ENCODE assay signal across 8 cellular contexts in the genomic region with DNA sequence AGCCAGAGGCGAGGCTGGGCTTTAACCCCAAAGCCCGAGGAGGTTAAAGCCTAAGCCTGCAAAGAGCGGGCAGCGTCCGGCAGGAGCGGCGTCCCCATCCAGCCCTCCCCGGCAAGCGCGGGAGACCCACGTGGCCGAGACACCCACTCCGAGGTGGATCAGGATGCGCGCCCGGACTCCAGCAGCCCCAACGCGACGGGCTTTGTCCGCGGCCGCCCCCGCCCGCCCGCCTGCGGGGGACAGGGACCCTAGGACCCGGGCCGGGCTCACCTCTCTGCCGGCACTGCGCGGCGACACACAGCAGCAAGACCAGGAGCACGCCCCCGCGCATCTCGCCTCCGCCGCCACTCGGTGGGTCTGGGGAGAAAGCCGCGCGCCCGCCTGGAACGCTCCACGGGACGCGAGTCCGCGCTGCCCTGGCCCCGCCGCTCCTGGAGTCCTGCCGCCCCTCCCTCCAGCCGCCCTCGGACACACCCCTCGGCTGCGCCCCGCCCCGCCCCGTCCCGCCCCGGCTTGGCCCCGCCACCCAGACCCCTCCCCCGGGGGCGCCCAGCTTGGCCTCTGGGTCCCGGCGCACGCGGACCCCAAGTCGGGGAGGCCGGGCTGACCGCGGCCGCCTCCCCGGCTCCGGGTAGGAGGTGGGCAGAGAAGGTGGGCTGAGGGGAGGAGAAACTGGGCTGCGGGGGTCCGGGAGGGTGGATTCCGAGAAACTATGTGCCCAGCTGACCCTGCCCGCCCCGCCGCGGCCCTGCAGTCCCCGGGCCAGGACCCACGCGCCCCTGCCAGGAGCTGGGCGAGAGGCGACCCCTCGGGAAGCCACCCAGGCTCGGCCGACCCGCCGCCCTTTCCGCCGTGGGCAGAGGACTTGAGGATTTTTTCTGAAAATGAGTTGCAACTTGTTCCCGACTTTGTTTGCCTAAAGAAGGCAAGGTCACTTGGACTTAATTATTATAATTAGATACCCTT. TPM values are rescaled to one million over a fixed set of nuclear protein-coding genes. Genes with fewer than 3 reads are reported as not detected.
A peak's percentile ranks its signal among the peaks of the same experiment; 100 is the strongest.
DNase-seq lines count a peak whose midpoint lies in the region; ATAC-seq and TF ChIP-seq lines count a peak whose summit lies in the region.

A gene with protein sequence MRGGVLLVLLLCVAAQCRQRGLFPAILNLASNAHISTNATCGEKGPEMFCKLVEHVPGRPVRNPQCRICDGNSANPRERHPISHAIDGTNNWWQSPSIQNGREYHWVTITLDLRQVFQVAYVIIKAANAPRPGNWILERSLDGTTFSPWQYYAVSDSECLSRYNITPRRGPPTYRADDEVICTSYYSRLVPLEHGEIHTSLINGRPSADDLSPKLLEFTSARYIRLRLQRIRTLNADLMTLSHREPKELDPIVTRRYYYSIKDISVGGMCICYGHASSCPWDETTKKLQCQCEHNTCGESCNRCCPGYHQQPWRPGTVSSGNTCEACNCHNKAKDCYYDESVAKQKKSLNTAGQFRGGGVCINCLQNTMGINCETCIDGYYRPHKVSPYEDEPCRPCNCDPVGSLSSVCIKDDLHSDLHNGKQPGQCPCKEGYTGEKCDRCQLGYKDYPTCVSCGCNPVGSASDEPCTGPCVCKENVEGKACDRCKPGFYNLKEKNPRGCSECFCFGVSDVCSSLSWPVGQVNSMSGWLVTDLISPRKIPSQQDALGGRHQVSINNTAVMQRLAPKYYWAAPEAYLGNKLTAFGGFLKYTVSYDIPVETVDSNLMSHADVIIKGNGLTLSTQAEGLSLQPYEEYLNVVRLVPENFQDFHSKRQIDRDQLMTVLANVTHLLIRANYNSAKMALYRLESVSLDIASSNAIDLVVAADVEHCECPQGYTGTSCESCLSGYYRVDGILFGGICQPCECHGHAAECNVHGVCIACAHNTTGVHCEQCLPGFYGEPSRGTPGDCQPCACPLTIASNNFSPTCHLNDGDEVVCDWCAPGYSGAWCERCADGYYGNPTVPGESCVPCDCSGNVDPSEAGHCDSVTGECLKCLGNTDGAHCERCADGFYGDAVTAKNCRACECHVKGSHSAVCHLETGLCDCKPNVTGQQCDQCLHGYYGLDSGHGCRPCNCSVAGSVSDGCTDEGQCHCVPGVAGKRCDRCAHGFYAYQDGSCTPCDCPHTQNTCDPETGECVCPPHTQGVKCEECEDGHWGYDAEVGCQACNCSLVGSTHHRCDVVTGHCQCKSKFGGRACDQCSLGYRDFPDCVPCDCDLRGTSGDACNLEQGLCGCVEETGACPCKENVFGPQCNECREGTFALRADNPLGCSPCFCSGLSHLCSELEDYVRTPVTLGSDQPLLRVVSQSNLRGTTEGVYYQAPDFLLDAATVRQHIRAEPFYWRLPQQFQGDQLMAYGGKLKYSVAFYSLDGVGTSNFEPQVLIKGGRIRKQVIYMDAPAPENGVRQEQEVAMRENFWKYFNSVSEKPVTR (N-terminal part only) (minus strand): TSS at position 408 of the 966 bp plus-strand sequence. CDS start 77 bp downstream, at position 331.

- DNase-seq in DMS53 (lab: John Stamatoyannopoulos, UW) (peak; percentile 84), DMS53 treated with DMSO at 0.1 percent for 48 hours (lab: John Stamatoyannopoulos, UW; ENCODE audit: unreplicated experiment) (no peak), ascending aorta (ENCODE audit: low spot score in 2 of 2) (no peak), stomach (no peak)
- no peak for DNase-seq in activated CD4-positive, CD25-positive, alpha-beta regulatory T cell treated with anti-CD3 and anti-CD28 coated beads, Interleukin-2, amount 50 U/mL, for 72 hours

- 3 to 6% (median 5%) methylated on average over 29 to 88 of the region's 95 CpGs for WGBS in stomach, 5 donors

- H3K4me1 ChIP-seq in ascending aorta (peaks cover 14 to 18% of the 10 kb centered on the region in 2 donors), iPS-20b (ENCODE audit: insufficient read depth, low read length) (peaks cover 5% of the 10 kb centered on the region), stomach (peaks cover 19 to 25% (median 23%) of the 10 kb centered on the region in 4 donors)

- H3K27me3 ChIP-seq in ascending aorta (peaks cover 12% of the 10 kb centered on the region), iPS-20b (ENCODE audit: insufficient read depth, low read length) (peaks cover 12% of the 10 kb centered on the region), stomach (peaks cover 13 to 73% (median 30%) of the 10 kb centered on the region in 3 donors)

- H3K4me3 ChIP-seq in ascending aorta (peak within 1 kb of the TSS; percentile 52 to 67), iPS-20b (ENCODE audit: low read length) (peak within 1 kb of the TSS; percentile 70), stomach (peak within 1 kb of the TSS; percentile 32 to 56 (median 48))

- ATAC-seq in GM21526 (IDR thresholded peaks at IDR 0.05; ENCODE audit: low FRiP score, unreplicated experiment) = no peak
- ATAC-seq in GM18867 (IDR thresholded peaks at IDR 0.05; ENCODE audit: unreplicated experiment) = no peak

- no peak for TF ChIP-seq CTCF in ascending aorta (IDR thresholded peaks at IDR 0.05)
- TF ChIP-seq CTCF in stomach (IDR thresholded peaks at IDR 0.05) = no peak

- intact Hi-C loops in ascending aorta (cut with DNase I) (loop anchor here (10.0 kb wide), 1 partner anchor 53 kb away; no protein-coding TSS in a partner anchor), stomach (cut with DNase I; ENCODE audit: low total_unique reads) (no loop called here)

- no peak for TF ChIP-seq EP300 in stomach (IDR thresholded peaks at IDR 0.05)

- no peaks in the 10 kb centered on the region for H3K9me3 ChIP-seq in ascending aorta
- no peaks in the 10 kb centered on the region for H3K9me3 ChIP-seq in iPS-20b (ENCODE audit: insufficient read depth, low read depth, low read length)
- H3K9me3 ChIP-seq in stomach = no peaks in the 10 kb centered on the region

- TF ChIP-seq POLR2A in stomach (IDR thresholded peaks at IDR 0.05) = no peak

- no peak within 1 kb of the TSS for H3K27ac ChIP-seq in ascending aorta
- H3K27ac ChIP-seq in iPS-20b (ENCODE audit: low read length) = no peak within 1 kb of the TSS
- H3K27ac ChIP-seq in stomach = no peak within 1 kb of the TSS

- peak within 1 kb of the TSS; percentile 61; the same call in 1 of the 2 replicates for H3K9ac ChIP-seq in iPS-20b (ENCODE audit: low read depth, low read length)

- no peaks in the 10 kb centered on the region for H3K36me3 ChIP-seq in ascending aorta
- no peaks in the 10 kb centered on the region for H3K36me3 ChIP-seq in iPS-20b (ENCODE audit: insufficient read depth, low read depth, low read length)
- no peaks in the 10 kb centered on the region for H3K36me3 ChIP-seq in stomach

RNA-seq across cellular contexts. Expression of the gene that starts here (rescaled TPM):
- not detected for total RNA-seq in ascending aorta
- total RNA-seq in stomach = 1 to 10 TPM in 1 of 5 donors, not detected in 4; 1.7 TPM
- 1 to 10 TPM in 1 of 3 donors, under 1 TPM in 1, not detected in 1; 0.31 to 1.2 TPM for polyA plus RNA-seq in stomach
